Comparison of ENCODE assay signal across 8 cellular contexts in the genomic region with DNA sequence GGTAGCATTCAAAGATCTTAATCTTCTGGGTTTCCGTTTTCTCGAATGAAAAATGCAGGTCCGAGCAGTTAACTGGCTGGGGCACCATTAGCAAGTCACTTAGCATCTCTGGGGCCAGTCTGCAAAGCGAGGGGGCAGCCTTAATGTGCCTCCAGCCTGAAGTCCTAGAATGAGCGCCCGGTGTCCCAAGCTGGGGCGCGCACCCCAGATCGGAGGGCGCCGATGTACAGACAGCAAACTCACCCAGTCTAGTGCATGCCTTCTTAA. TPM values are rescaled to one million over a fixed set of nuclear protein-coding genes. Genes with fewer than 3 reads are reported as not detected.
DNase-seq lines count a peak whose midpoint lies in the region; ATAC-seq lines count a peak whose summit lies in the region.

TSS of gene PATL2 (minus strand) at position 235 of the 267 bp plus-strand sequence. CDS start 34,833 bp downstream, outside the sequence.

- no peaks in the 10 kb centered on the region for H3K9me3 ChIP-seq in iPS-18c (ENCODE audit: control insufficient read depth, insufficient read depth, low read length)

- peak; percentile 36 for DNase-seq in NCI-H1092 (lab: John Stamatoyannopoulos, UW)
- no peak for DNase-seq in NCI-H1092 treated with DMSO at 0.1 percent for 48 hours (lab: John Stamatoyannopoulos, UW)
- DNase-seq in activated T-helper 2 cell treated with anti-CD3 and anti-CD28 coated beads, Interferon-gamma antibody, Interleukin-2, Interleukin-4, amounts not matched to agents 10 μg/mL and 5 μg/mL and 100 μg/mL, durations not matched to agents 14 hours and 24 hours and 36 hours (ENCODE audit: low spot score) = no peak
- no peak for DNase-seq in stimulated activated naive CD8-positive, alpha-beta T cell treated with anti-CD3 and anti-CD28 coated beads, Interleukin-15, amount 100 ng/mL, for 72 hours
- no peak for DNase-seq in posterior vena cava (ENCODE audit: low spot score)
- no peak for DNase-seq in HPDE6-E6E7 (ENCODE audit: extremely low spot score)

- H3K9me3 Mint-ChIP-seq in activated T-helper 2 cell treated with anti-CD3 and anti-CD28 coated beads, Interferon-gamma antibody, Interleukin-2, Interleukin-4, amounts not matched to agents 10 μg/mL and 5 μg/mL and 100 μg/mL, durations not matched to agents 14 hours and 24 hours and 36 hours = no peaks in the 10 kb centered on the region
- H3K9me3 Mint-ChIP-seq in stimulated activated naive CD8-positive, alpha-beta T cell treated with anti-CD3 and anti-CD28 coated beads, Interleukin-15, amount 100 ng/mL, for 72 hours = no peaks in the 10 kb centered on the region

- H3K27me3 Mint-ChIP-seq in activated T-helper 2 cell treated with anti-CD3 and anti-CD28 coated beads, Interferon-gamma antibody, Interleukin-2, Interleukin-4, amounts not matched to agents 10 μg/mL and 5 μg/mL and 100 μg/mL, durations not matched to agents 14 hours and 24 hours and 36 hours (ENCODE audit: low read depth) = no peaks in the 10 kb centered on the region
- H3K27me3 Mint-ChIP-seq in stimulated activated naive CD8-positive, alpha-beta T cell treated with anti-CD3 and anti-CD28 coated beads, Interleukin-15, amount 100 ng/mL, for 72 hours = no peaks in the 10 kb centered on the region

- peak within 1 kb of the TSS; percentile 83 for H3K4me3 ChIP-seq in iPS-18c (ENCODE audit: insufficient read depth, low read depth, low read length)

- intact Hi-C loops in activated T-helper 2 cell treated with anti-CD3 and anti-CD28 coated beads, Interferon-gamma antibody, Interleukin-2, Interleukin-4, amounts not matched to agents 10 μg/mL and 5 μg/mL and 100 μg/mL, durations not matched to agents 14 hours and 24 hours and 36 hours (cut with micrococcal nuclease) = loop anchor here (1.0 to 5.0 kb wide), 5 partner anchors 8 to 174 kb away; partner anchors contain the start of genes EIF3J and SPG11
- intact Hi-C loops in posterior vena cava (cut with DNase I) = no loop called here

- no peak for ATAC-seq in stimulated activated naive CD8-positive, alpha-beta T cell treated with anti-CD3 and anti-CD28 coated beads, Interleukin-15, amount 100 ng/mL, for 72 hours
- ATAC-seq in HG03342 (IDR thresholded peaks at IDR 0.05; ENCODE audit: unreplicated experiment) = no peak

- peaks cover 43% of the 10 kb centered on the region for H3K4me1 Mint-ChIP-seq in activated T-helper 2 cell treated with anti-CD3 and anti-CD28 coated beads, Interferon-gamma antibody, Interleukin-2, Interleukin-4, amounts not matched to agents 10 μg/mL and 5 μg/mL and 100 μg/mL, durations not matched to agents 14 hours and 24 hours and 36 hours (ENCODE audit: low read depth)
- peaks cover 61% of the 10 kb centered on the region for H3K4me1 Mint-ChIP-seq in stimulated activated naive CD8-positive, alpha-beta T cell treated with anti-CD3 and anti-CD28 coated beads, Interleukin-15, amount 100 ng/mL, for 72 hours

- peak within 1 kb of the TSS; percentile 98 for H3K4me3 Mint-ChIP-seq in activated T-helper 2 cell treated with anti-CD3 and anti-CD28 coated beads, Interferon-gamma antibody, Interleukin-2, Interleukin-4, amounts not matched to agents 10 μg/mL and 5 μg/mL and 100 μg/mL, durations not matched to agents 14 hours and 24 hours and 36 hours (ENCODE audit: low read depth)
- peak within 1 kb of the TSS; percentile 97 to 98 for H3K4me3 Mint-ChIP-seq in stimulated activated naive CD8-positive, alpha-beta T cell treated with anti-CD3 and anti-CD28 coated beads, Interleukin-15, amount 100 ng/mL, for 72 hours

- peak within 1 kb of the TSS; percentile 99 for H3K27ac Mint-ChIP-seq in activated T-helper 2 cell treated with anti-CD3 and anti-CD28 coated beads, Interferon-gamma antibody, Interleukin-2, Interleukin-4, amounts not matched to agents 10 μg/mL and 5 μg/mL and 100 μg/mL, durations not matched to agents 14 hours and 24 hours and 36 hours
- peak within 1 kb of the TSS; percentile 99 to 100 for H3K27ac Mint-ChIP-seq in stimulated activated naive CD8-positive, alpha-beta T cell treated with anti-CD3 and anti-CD28 coated beads, Interleukin-15, amount 100 ng/mL, for 72 hours

- peaks cover 78% of the 10 kb centered on the region for H3K36me3 Mint-ChIP-seq in activated T-helper 2 cell treated with anti-CD3 and anti-CD28 coated beads, Interferon-gamma antibody, Interleukin-2, Interleukin-4, amounts not matched to agents 10 μg/mL and 5 μg/mL and 100 μg/mL, durations not matched to agents 14 hours and 24 hours and 36 hours (ENCODE audit: low read depth)

RNA-seq across cellular contexts. Expression of gene PATL2, which starts in this region (rescaled TPM):
- total RNA-seq in activated T-helper 2 cell treated with anti-CD3 and anti-CD28 coated beads, Interferon-gamma antibody, Interleukin-2, Interleukin-4, amounts not matched to agents 10 μg/mL and 5 μg/mL and 100 μg/mL, durations not matched to agents 14 hours and 24 hours and 36 hours = 15.3 and 16.9 TPM in 2 replicates
- 1 to 10 TPM; 1.0 to 2.2 TPM for total RNA-seq in posterior vena cava
